In genomic region chr2:181680055-181680936, GRCh38 we compare ENCODE assay signal across 10 cellular contexts. TPM values are rescaled to one million over a fixed set of nuclear protein-coding genes. Genes with fewer than 3 reads are reported as not detected.
DNase-seq lines count a peak whose midpoint lies in the region; ATAC-seq and TF ChIP-seq lines count a peak whose summit lies in the region.
"Had no signal": no experiment of that assay in that cellular context is flagged by ENCODE, and none has a peak within 500 bp of the region (broad histone marks: within the 10 kb centered on the region; RNA-seq: fewer than 3 reads in every experiment).

TSS of gene NEUROD1 (minus strand) at chr2:181680517. CDS start at chr2:181678860, 1,657 bp downstream.

- in situ Hi-C loops in brain microvascular endothelial cell (cut with HindIII; ENCODE audit: low pct_ligation_motif_present, low sequenced_read_pairs) = no loop called here

- no peak within 1 kb of the TSS for H3K14ac ChIP-seq in neuronal stem cell (ENCODE audit: low read length)

- H3K27ac ChIP-seq in brain microvascular endothelial cell = no peak within 1 kb of the TSS
- H3K27ac ChIP-seq in neuronal stem cell (replicated peaks; ENCODE audit: low read length) = no peak within 1 kb of the TSS
- no peak within 1 kb of the TSS for H3K27ac ChIP-seq in gastroesophageal sphincter
- H3K27ac ChIP-seq in sigmoid colon = no peak within 1 kb of the TSS

- H3K79me1 ChIP-seq in neuronal stem cell (ENCODE audit: low read depth, low read length) = no peaks in the 10 kb centered on the region

- ATAC-seq in GM18519 (IDR thresholded peaks at IDR 0.05; ENCODE audit: low FRiP score, unreplicated experiment) (no peak), gastroesophageal sphincter (no peak)

- H3K9ac ChIP-seq in neuronal stem cell (ENCODE audit: low read depth, low read length, poor library complexity) = no peak within 1 kb of the TSS

- H3K4me3 ChIP-seq in GM08714 (ENCODE audit: low read length) = peak within 1 kb of the TSS; percentile 42; the same call in 1 of the 2 replicates
- peak within 1 kb of the TSS; percentile 9 for H3K4me3 ChIP-seq in brain microvascular endothelial cell (ENCODE audit: low read depth, low read length)
- H3K4me3 ChIP-seq in neuronal stem cell (ENCODE audit: low read length in 2 of 2) = peak within 1 kb of the TSS; percentile 23 to 45
- H3K4me3 ChIP-seq in gastroesophageal sphincter = no peak within 1 kb of the TSS
- no peak within 1 kb of the TSS for H3K4me3 ChIP-seq in sigmoid colon

- H2BK15ac ChIP-seq in neuronal stem cell (ENCODE audit: low read length) = no peak within 1 kb of the TSS

- H3K9me3 ChIP-seq in neuronal stem cell (replicated peaks in 1 of 2; ENCODE audit: control insufficient read depth in 2 of 2, insufficient read depth in 1 of 2, low read depth in 1 of 2, low read length in 2 of 2) (peaks cover 2 to 6% of the 10 kb centered on the region in 2 donors), gastroesophageal sphincter (no peaks in the 10 kb centered on the region), sigmoid colon (no peaks in the 10 kb centered on the region)

- H3K23ac ChIP-seq in neuronal stem cell (ENCODE audit: low read depth, low read length, poor library complexity) = peak within 1 kb of the TSS; percentile 16

- H3K36me3 ChIP-seq in brain microvascular endothelial cell (replicated peaks) = no peaks in the 10 kb centered on the region
- H3K36me3 ChIP-seq in neuronal stem cell (replicated peaks in 1 of 2; ENCODE audit: control insufficient read depth in 2 of 2, insufficient read depth in 2 of 2, low read length in 2 of 2) = no peaks in the 10 kb centered on the region
- no peaks in the 10 kb centered on the region for H3K36me3 ChIP-seq in gastroesophageal sphincter
- no peaks in the 10 kb centered on the region for H3K36me3 ChIP-seq in sigmoid colon

- no peak within 1 kb of the TSS for H2AK5ac ChIP-seq in neuronal stem cell (ENCODE audit: low read depth, low read length)

- H3K4me1 ChIP-seq in neuronal stem cell (ENCODE audit: control insufficient read depth in 2 of 2, insufficient read depth in 1 of 2, low read depth in 1 of 2, low read length in 2 of 2) (peaks cover 13 to 17% of the 10 kb centered on the region in 2 donors), gastroesophageal sphincter (peaks cover 0 to 36% (median 18%) of the 10 kb centered on the region in 3 donors), sigmoid colon (peaks cover 0 to 40% (median 27%) of the 10 kb centered on the region in 4 donors)

- peak within 1 kb of the TSS; percentile 56 for H3K4me2 ChIP-seq in neuronal stem cell (ENCODE audit: insufficient read depth, low read length, poor library complexity, severe bottlenecking)

- TF ChIP-seq POLR2A in gastroesophageal sphincter (IDR thresholded peaks at IDR 0.05) (no peak), sigmoid colon (IDR thresholded peaks at IDR 0.05) (no peak)

- no peak within 1 kb of the TSS for H2BK120ac ChIP-seq in neuronal stem cell (ENCODE audit: low read depth, low read length)

- DNase-seq in NCI-H1092 (lab: John Stamatoyannopoulos, UW) (peak; percentile 74), brain microvascular endothelial cell (no peak), neuronal stem cell (ENCODE audit: low spot score) (no peak), GM10266 (ENCODE audit: extremely low spot score) (no peak), sigmoid colon (no peak)

- no CpG with 5 or more reads among the region's 45 CpGs for WGBS in neuronal stem cell (ENCODE audit: extremely low coverage in 2 of 2, insufficient read length in 2 of 2, insufficient replicate concordance in 1 of 2), 2 donors
- WGBS in gastroesophageal sphincter (ENCODE audit: low coverage in 1 of 2), 2 donors = 0 to 1% methylated on average over 8 to 15 of the region's 45 CpGs
- WGBS in sigmoid colon, 2 donors = 2 to 10% methylated on average over 45 of the region's 45 CpGs

- intact Hi-C loops in sigmoid colon (cut with DNase I) = no loop called here

- TF ChIP-seq CTCF in brain microvascular endothelial cell (IDR thresholded peaks at IDR 0.05; ENCODE audit: low read depth, low read length, missing control alignments) (no peak), gastroesophageal sphincter (IDR thresholded peaks at IDR 0.05) (no peak), GM10266 (IDR thresholded peaks at IDR 0.05; ENCODE audit: control insufficient read depth, insufficient read depth, low read depth, missing control alignments) (no peak), sigmoid colon (IDR thresholded peaks at IDR 0.05) (no peak)

- no peak within 1 kb of the TSS for H3K18ac ChIP-seq in neuronal stem cell (ENCODE audit: low read length)

- no peak within 1 kb of the TSS for H3K4ac ChIP-seq in neuronal stem cell (ENCODE audit: low read length)

- H2AFZ ChIP-seq in neuronal stem cell (ENCODE audit: low read length) = peak within 1 kb of the TSS; percentile 70

- H2BK5ac ChIP-seq in neuronal stem cell (ENCODE audit: low read length) = no peak within 1 kb of the TSS

- TF ChIP-seq EP300 in gastroesophageal sphincter (IDR thresholded peaks at IDR 0.05) (no peak), sigmoid colon (IDR thresholded peaks at IDR 0.05) (no peak)

- no peak within 1 kb of the TSS for H4K8ac ChIP-seq in neuronal stem cell (ENCODE audit: low read depth, low read length)

- H2BK12ac ChIP-seq in neuronal stem cell (ENCODE audit: low read length) = no peak within 1 kb of the TSS

- H3K27me3 ChIP-seq in brain microvascular endothelial cell (replicated peaks) = peaks cover 76% of the 10 kb centered on the region
- peaks cover 30 to 94% (median 77%) of the 10 kb centered on the region in 3 experiments for H3K27me3 ChIP-seq in neuronal stem cell (ENCODE audit: control insufficient read depth in 3 of 3, insufficient read depth in 3 of 3, low read depth in 1 of 3, low read length in 3 of 3)
- H3K27me3 ChIP-seq in gastroesophageal sphincter = peaks cover 96% of the 10 kb centered on the region
- peaks cover 56 to 95% (median 76%) of the 10 kb centered on the region in 3 donors for H3K27me3 ChIP-seq in sigmoid colon

- no peak within 1 kb of the TSS for H4K91ac ChIP-seq in neuronal stem cell (ENCODE audit: low read depth, low read length, poor library complexity)

RNA-seq across cellular contexts. Expression of gene NEUROD1, which starts in this region (rescaled TPM):
- 0.66 TPM for polyA plus RNA-seq in neuronal stem cell (2013, experiment 1 of 2)
- polyA plus RNA-seq in neuronal stem cell (2013, experiment 2 of 2) = 0.51 TPM
- total RNA-seq in gastroesophageal sphincter (not detected), sigmoid colon (not detected)
- 1 to 10 TPM in 2 of 3 donors, under 1 TPM in 1; 0.39 to 3.6 (median 2.3) TPM for polyA plus RNA-seq in sigmoid colon
- total RNA-seq: dermis microvascular lymphatic vessel endothelial cell, HT1080 had no signal

Comparison
In these comparisons a context has a peak if more than half of its experiments do, and no peak if none do; other contexts are left out.
1. H3K4me3 ChIP-seq: peak in GM08714 (single experiment), brain microvascular endothelial cell (single experiment) and neuronal stem cell (2 of 2); none in gastroesophageal sphincter (0 of 2) and sigmoid colon (0 of 4).